18 cellular contexts compared by ENCODE assay signal in the genomic region with DNA sequence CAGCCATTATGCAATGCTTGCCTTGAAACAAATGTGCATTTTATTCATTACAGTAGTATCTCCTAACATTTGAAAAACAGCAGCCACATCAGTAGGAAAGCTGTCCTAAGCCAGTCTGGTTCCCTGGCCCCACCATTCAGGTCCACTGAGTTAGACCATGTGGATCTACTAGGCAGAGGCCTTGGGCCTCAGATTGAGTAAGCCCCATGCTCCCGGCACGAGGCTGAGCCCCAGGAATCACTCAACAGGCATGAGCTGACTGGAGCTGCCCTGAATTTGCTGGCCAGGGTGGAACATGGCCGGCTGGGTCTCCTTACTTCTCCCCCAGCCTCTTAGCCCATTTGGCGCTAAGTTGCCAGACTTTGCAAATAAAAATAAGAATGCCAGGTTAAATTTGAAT.
"Had no signal": no experiment of that assay in that cellular context is flagged by ENCODE, and none has a peak within 500 bp of the region (broad histone marks: within the 10 kb centered on the region; RNA-seq: fewer than 3 reads in every experiment).

No MANE protein-coding gene starts in this region.

- ATAC-seq: esophagus mucosa; natural killer cell treated with Interleukin-12 subunit alpha and Interleukin-12 subunit beta and Interleukin-15 and Interleukin-18, amount 100 ng/mL, for 72 hours had no signal

- H3K36me3 ChIP-seq: cardiac muscle cell, stomach had no signal

- DNase-seq: activated CD4-positive, alpha-beta T cell treated with anti-CD3 and anti-CD28 coated beads, Interleukin-2, amount 10 ng/mL, durations not matched to agents 7 days and 5 days; activated CD8-positive, alpha-beta memory T cell treated with anti-CD3 and anti-CD28 coated beads for 24 hours; activated CD8-positive, alpha-beta memory T cell treated with anti-CD3 and anti-CD28 coated beads, Interleukin-2, amount 50 U/mL, for 48 hours; activated gamma-delta T cell; effector CD8-positive, alpha-beta T cell; immature natural killer cell; kidney glomerular epithelial cell; mesenchymal stem cell; occipital lobe; retina; stimulated activated CD4-positive, alpha-beta T cell treated with anti-CD3 and anti-CD28 coated beads, Interleukin-15, amount 100 ng/mL, for 24 hours; stimulated activated CD4-positive, alpha-beta T cell treated with anti-CD3 and anti-CD28 coated beads, Interleukin-2, amount 100 ng/mL, for 48 hours; stomach; T1000 had no signal

- H3K27ac ChIP-seq: cardiac muscle cell had no signal

- H3K4me3 ChIP-seq: cardiac muscle cell, skin epidermis, stomach had no signal

- H3K27me3 ChIP-seq: cardiac muscle cell, stomach had no signal
